In the genomic region with DNA sequence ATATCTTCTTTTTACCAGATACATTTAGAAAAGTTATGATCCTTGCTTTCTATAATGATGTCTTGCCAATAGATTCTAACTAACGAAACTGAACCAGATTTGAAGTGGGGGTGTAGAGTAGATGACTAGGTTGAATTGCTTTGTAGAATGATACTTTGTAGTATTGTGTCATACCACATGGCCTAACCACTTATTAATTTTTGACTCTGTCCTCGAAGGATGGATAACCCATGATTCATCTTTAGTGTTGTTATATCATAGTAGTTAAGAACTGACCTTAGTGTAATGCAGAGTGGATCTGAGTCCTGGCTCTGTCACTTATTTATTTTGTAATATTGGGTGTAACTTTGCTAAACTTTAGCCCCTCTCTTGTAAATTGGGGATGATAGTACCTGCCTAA, we compare ENCODE assay signal across 12 cellular contexts. TPM values are rescaled to one million over a fixed set of nuclear protein-coding genes. Genes with fewer than 3 reads are reported as not detected.
DNase-seq lines count a peak whose midpoint lies in the region; ATAC-seq and TF ChIP-seq lines count a peak whose summit lies in the region.
"Had no signal": no experiment of that assay in that cellular context is flagged by ENCODE, and none has a peak within 500 bp of the region (broad histone marks: within the 10 kb centered on the region; RNA-seq: fewer than 3 reads in every experiment).

No MANE protein-coding gene starts in this region.

- H3K27me3 ChIP-seq in KMS-11 (ENCODE audit: insufficient read depth, low read depth), result no peaks in the 10 kb centered on the region
- no peaks in the 10 kb centered on the region for H3K27me3 ChIP-seq in psoas muscle (ENCODE audit: insufficient read depth in 3 of 3, low read length in 2 of 3)

- peak overlapping the region; percentile 12; the same call in 1 of the 2 replicates for H3K4me2 ChIP-seq in KMS-11

- no peaks in the 10 kb centered on the region for H3K9me3 ChIP-seq in psoas muscle

- no peaks in the 10 kb centered on the region for H3K9me3 Mint-ChIP-seq in effector memory CD8-positive, alpha-beta T cell

- H3K27ac Mint-ChIP-seq in effector memory CD8-positive, alpha-beta T cell, result no peak overlapping the region
- H3K27ac Mint-ChIP-seq: activated CD8-positive, alpha-beta T cell treated with anti-CD3 and anti-CD28 coated beads, Interleukin-2, amount 10 ng/mL, durations not matched to agents 7 days and 5 days had no signal

- H3K4me3 Mint-ChIP-seq in effector memory CD8-positive, alpha-beta T cell, result peak overlapping the region; percentile 27 to 36
- H3K4me3 Mint-ChIP-seq: activated CD8-positive, alpha-beta T cell treated with anti-CD3 and anti-CD28 coated beads, Interleukin-2, amount 10 ng/mL, durations not matched to agents 7 days and 5 days had no signal

- WGBS in psoas muscle, 3 donors, result 39 to 57% (median 40%) methylated on average over 2 of the region's 2 CpGs

- H2AFZ ChIP-seq in KMS-11 (ENCODE audit: low read depth), result no peak overlapping the region
- H2AFZ ChIP-seq: parathyroid adenoma had no signal

- H4K20me1 ChIP-seq in KMS-11 (ENCODE audit: insufficient read depth), result peaks cover 2% of the 10 kb centered on the region

- H3K79me2 ChIP-seq in KMS-11 (ENCODE audit: insufficient read depth, low read depth), result peaks cover 89% of the 10 kb centered on the region

- no peak overlapping the region for H3K9ac ChIP-seq in KMS-11
- H3K9ac ChIP-seq: parathyroid adenoma had no signal

- H3K36me3 ChIP-seq in KMS-11 (ENCODE audit: insufficient read depth) (no peaks in the 10 kb centered on the region), psoas muscle (ENCODE audit: insufficient read depth in 1 of 2, low read depth in 1 of 2) (peaks cover 0 to 6% of the 10 kb centered on the region in 2 donors)

- intact Hi-C loops in psoas muscle (cut with DNase I), result loop anchor here in 1 of 2 donors (5.0 kb wide), 1 partner anchor 37 kb away; no protein-coding TSS in a partner anchor

- peaks cover 40 to 72% of the 10 kb centered on the region in 2 donors for H3K4me1 Mint-ChIP-seq in effector memory CD8-positive, alpha-beta T cell (ENCODE audit: low read depth in 2 of 2)

- TF ChIP-seq CTCF in KMS-11 (conservative IDR thresholded peaks at IDR 0.05; ENCODE audit: low read depth, low read length) (no peak), psoas muscle (IDR thresholded peaks at IDR 0.05) (no peak)

- peak; percentile 75 for DNase-seq in EH (ENCODE audit: low read depth)
- no peak for DNase-seq in effector memory CD8-positive, alpha-beta T cell
- DNase-seq in psoas muscle, result no peak
- no peak for DNase-seq in DMS 273 (lab: John Stamatoyannopoulos, UW; ENCODE audit: unreplicated experiment)
- no peak for DNase-seq in MV-4-11 (lab: John Stamatoyannopoulos, UW)
- DNase-seq in 8988T, result no peak
- DNase-seq: activated CD8-positive, alpha-beta T cell treated with anti-CD3 and anti-CD28 coated beads, Interleukin-2, amount 10 ng/mL, durations not matched to agents 7 days and 5 days; caudate nucleus; NCI-H146; Right ventricle myocardium superior had no signal

- no peaks in the 10 kb centered on the region for H3K27me3 Mint-ChIP-seq in effector memory CD8-positive, alpha-beta T cell

- no peak overlapping the region for H3K27ac ChIP-seq in KMS-11
- H3K27ac ChIP-seq in psoas muscle, result peak overlapping the region; percentile 39
- H3K27ac ChIP-seq: parathyroid adenoma had no signal

- peaks cover 50% of the 10 kb centered on the region for H3K4me1 ChIP-seq in KMS-11 (ENCODE audit: low read depth, poor library complexity, severe bottlenecking)
- H3K4me1 ChIP-seq in psoas muscle, result peaks cover 64% of the 10 kb centered on the region

- H3K4me3 ChIP-seq in KMS-11 (IDR thresholded peaks at IDR 0.05; ENCODE audit: insufficient read depth, low read depth, low read length) (no peak overlapping the region), psoas muscle (no peak overlapping the region)

- no peak for ATAC-seq in effector memory CD8-positive, alpha-beta T cell (replicated peaks)
- ATAC-seq in psoas muscle, result peak in 2 of 4 donors; percentile 26
- ATAC-seq: activated CD8-positive, alpha-beta T cell treated with anti-CD3 and anti-CD28 coated beads, Interleukin-2, amount 10 ng/mL, durations not matched to agents 7 days and 5 days had no signal

- peaks cover 27% of the 10 kb centered on the region for H3K36me3 Mint-ChIP-seq in effector memory CD8-positive, alpha-beta T cell (ENCODE audit: insufficient read depth)

RNA-seq across cellular contexts. Expression of gene PHF3, which starts 4.5 kb away (rescaled TPM):
- 10 to 100 TPM; 24.0 to 38.6 (median 36.6) TPM for total RNA-seq in psoas muscle
- polyA plus RNA-seq in psoas muscle, result 10 to 100 TPM in 2 of 3 donors, 1 to 10 TPM in 1; 4.9 to 19.1 (median 10.8) TPM
